In the genomic region with DNA sequence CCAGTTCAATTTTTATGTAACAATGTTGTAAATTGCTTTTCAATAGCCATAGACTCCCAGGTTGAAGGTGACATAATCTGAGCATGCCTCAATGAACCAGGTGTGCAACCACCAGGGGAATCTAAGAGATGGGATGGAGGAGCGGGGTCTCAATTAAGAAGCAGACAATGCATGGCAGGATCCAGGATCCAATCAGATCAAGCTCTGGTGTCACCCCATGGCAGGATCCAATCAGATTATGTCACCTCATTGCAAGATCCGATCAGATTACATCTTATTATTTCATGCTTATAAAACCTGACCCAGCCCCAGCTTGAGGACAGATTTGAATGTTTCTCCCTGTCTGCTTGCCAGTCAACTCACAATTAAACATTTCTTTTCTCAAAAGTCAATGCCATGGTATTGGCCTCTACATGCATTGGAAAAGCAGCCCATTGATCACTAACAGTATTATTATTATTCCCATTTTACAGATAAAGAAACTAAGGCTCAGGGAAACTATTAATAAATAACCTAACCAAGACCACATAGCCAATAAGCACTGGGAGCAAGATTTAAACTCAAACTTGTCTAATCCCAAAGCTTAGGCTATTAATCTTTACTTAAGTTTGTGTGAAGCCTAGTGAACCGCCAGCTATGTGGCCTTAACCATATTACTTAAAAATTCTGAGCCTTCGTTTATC, we compare ENCODE assay signal across 22 cellular contexts.
"Had no signal": no experiment of that assay in that cellular context is flagged by ENCODE, and none has a peak within 500 bp of the region (broad histone marks: within the 10 kb centered on the region; RNA-seq: fewer than 3 reads in every experiment).

No MANE protein-coding gene starts in this region.

- H3K9me3 ChIP-seq: esophagus squamous epithelium, right atrium auricular region, tibial nerve, vagina had no signal

- H3K27ac ChIP-seq: vagina had no signal

- H3K27ac Mint-ChIP-seq: activated CD4-positive, alpha-beta T cell treated with anti-CD3 and anti-CD28 coated beads, Interleukin-2, amount 10 ng/mL, durations not matched to agents 7 days and 5 days; progenitor cell of endocrine pancreas had no signal

- H3K4me1 ChIP-seq: vagina had no signal

- H3K4me3 Mint-ChIP-seq: activated CD4-positive, alpha-beta T cell treated with anti-CD3 and anti-CD28 coated beads, Interleukin-2, amount 10 ng/mL, durations not matched to agents 7 days and 5 days; nephron had no signal

- H3K27me3 ChIP-seq: right atrium auricular region, tibial nerve, vagina had no signal

- H3K36me3 ChIP-seq: esophagus squamous epithelium, right atrium auricular region, tibial nerve, vagina had no signal

- DNase-seq: activated CD4-positive, alpha-beta T cell treated with anti-CD3 and anti-CD28 coated beads, Interleukin-2, amount 10 ng/mL, durations not matched to agents 7 days and 5 days; activated naive CD4-positive, alpha-beta T cell treated with Interleukin-2 at 50 U/mL for 16 hours; activated T-cell treated with anti-CD3 and anti-CD28 coated beads for 4 hours; aorta; cortex of kidney; effector CD8-positive, alpha-beta T cell; esophagus squamous epithelium; foreskin fibroblast; hippocampal formation; kidney; left ventricle myocardium superior; mesenchymal stem cell; stimulated activated CD4-positive, alpha-beta T cell treated with anti-CD3 and anti-CD28 coated beads, Interleukin-4, amount 100 ng/mL, for 4 hours; stimulated activated CD8-positive, alpha-beta memory T cell treated with anti-CD3 and anti-CD28 coated beads, Interleukin-4, amount 100 ng/mL, for 48 hours; stimulated activated naive CD4-positive, alpha-beta T cell treated with Interleukin-2 at 50 U/mL for 16 hours; substantia nigra had no signal

- H3K4me3 ChIP-seq: esophagus squamous epithelium, right atrium auricular region, skin epidermis, tibial nerve, vagina had no signal

- H3K4me1 Mint-ChIP-seq: activated CD4-positive, alpha-beta T cell treated with anti-CD3 and anti-CD28 coated beads, Interleukin-2, amount 10 ng/mL, durations not matched to agents 7 days and 5 days had no signal

- H3K9me3 Mint-ChIP-seq: activated CD4-positive, alpha-beta T cell treated with anti-CD3 and anti-CD28 coated beads, Interleukin-2, amount 10 ng/mL, durations not matched to agents 7 days and 5 days; nephron had no signal
